ENCODE assay signal across 19 cellular contexts in the genomic region with DNA sequence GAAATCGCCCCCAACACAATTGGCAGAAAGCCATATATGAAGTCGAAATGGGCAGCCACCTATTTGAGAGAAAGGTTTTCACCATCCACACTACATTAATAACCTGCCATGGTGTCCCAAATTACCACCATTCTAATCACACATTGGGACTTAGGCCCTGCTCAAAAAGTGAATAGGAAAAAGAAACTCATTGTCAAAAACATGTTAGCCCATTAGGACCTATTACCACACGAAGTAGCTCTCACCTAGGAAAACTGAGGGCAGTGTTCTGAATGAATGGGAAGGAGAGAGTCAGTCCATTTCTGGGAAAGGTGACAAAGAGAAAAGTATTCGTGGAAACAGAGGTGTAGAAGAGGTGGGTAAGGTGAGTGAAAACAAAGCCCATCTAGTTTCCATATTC.
"Had no signal": no experiment of that assay in that cellular context is flagged by ENCODE, and none has a peak within 500 bp of the region (broad histone marks: within the 10 kb centered on the region; RNA-seq: fewer than 3 reads in every experiment).

No MANE protein-coding gene starts in this region.

- ATAC-seq: Panc1, SK-N-SH treated with all-trans-retinoic acid at 6 μM for 48 hours had no signal

- DNase-seq: KBM-7, MV-4-11, NCI-H1048, NCI-H1105, NCI-H1436 treated with DMSO at 0.1 percent for 48 hours, NCI-H1694, NCI-H187 treated with DMSO at 0.1 percent for 48 hours, NCI-H2029 treated with DMSO at 0.1 percent for 48 hours, NCI-H2171 treated with DMSO at 0.1 percent for 48 hours, NCI-H345, NCI-H446 treated with DMSO at 0.1 percent for 48 hours, NCI-H510A treated with DMSO at 0.1 percent for 48 hours, NCI-H526, NCI-H82, SHP77 had no signal

- H3K27ac ChIP-seq: HL-60, RWPE1 had no signal
